In the genomic region with DNA sequence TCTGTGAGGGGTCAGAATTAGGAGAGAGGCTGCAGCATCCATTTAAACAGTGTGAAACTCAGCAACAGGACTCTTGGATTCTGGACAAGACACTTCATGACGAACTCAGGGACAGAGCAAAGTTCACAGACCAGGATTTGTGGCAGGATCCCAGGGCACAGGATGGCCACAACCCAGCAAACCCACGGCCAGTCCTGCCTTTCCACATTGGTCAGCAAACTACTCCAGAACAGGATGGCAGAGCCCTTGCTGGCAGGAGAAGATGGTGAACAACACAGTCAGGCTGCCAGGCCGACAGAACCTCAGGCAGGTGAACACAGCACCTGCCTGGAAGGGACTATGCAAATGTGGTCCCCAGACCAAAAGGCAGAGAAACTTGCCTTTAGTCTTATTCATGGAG, we compare ENCODE assay signal across 1 cellular context.
TF ChIP-seq lines count a peak whose summit lies in the region.

No MANE protein-coding gene starts in this region.

TF ChIP-seq in K562, 482 proteins besides CTCF, POLR2A, EP300 and RAD21:
- no peak for TF ChIP-seq CTCFL (IDR thresholded peaks at IDR 0.05; ENCODE audit: borderline replicate concordance, insufficient read depth, low read depth, low read length, poor library complexity, severe bottlenecking)
- no peak for TF ChIP-seq ZNF655 (CRISPR knock-in tag; IDR thresholded peaks at IDR 0.05)
- no peak for TF ChIP-seq DMBX1 (CRISPR knock-in tag; IDR thresholded peaks at IDR 0.05; ENCODE audit: borderline replicate concordance)
- no peak for TF ChIP-seq MYBL2 (IDR thresholded peaks at IDR 0.05; ENCODE audit: low read depth)
- TF ChIP-seq MYBL2 (CRISPR knock-in tag; IDR thresholded peaks at IDR 0.05; ENCODE audit: borderline replicate concordance), result no peak
- TF ChIP-seq C11orf30 (IDR thresholded peaks at IDR 0.05; ENCODE audit: low read depth), result no peak
- TF ChIP-seq, protein P1, sequence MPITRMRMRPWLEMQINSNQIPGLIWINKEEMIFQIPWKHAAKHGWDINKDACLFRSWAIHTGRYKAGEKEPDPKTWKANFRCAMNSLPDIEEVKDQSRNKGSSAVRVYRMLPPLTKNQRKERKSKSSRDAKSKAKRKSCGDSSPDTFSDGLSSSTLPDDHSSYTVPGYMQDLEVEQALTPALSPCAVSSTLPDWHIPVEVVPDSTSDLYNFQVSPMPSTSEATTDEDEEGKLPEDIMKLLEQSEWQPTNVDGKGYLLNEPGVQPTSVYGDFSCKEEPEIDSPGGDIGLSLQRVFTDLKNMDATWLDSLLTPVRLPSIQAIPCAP (CRISPR knock-in tag; IDR thresholded peaks at IDR 0.05; ENCODE audit: borderline replicate concordance), result no peak
- no peak for TF ChIP-seq CCAR2 (IDR thresholded peaks at IDR 0.05; ENCODE audit: low read depth, low read length)
- no peak for TF ChIP-seq ZNF12 (CRISPR knock-in tag; IDR thresholded peaks at IDR 0.05)
- TF ChIP-seq PPARD (CRISPR knock-in tag; IDR thresholded peaks at IDR 0.05), result no peak
- no peak for TF ChIP-seq HDAC2 (IDR thresholded peaks at IDR 0.05)
- no peak for TF ChIP-seq U2AF1 (optimal IDR thresholded peaks at IDR 0.05; ENCODE audit: low read depth, low read length)
- TF ChIP-seq NR1H2 (CRISPR knock-in tag; IDR thresholded peaks at IDR 0.05), result no peak
